13 cellular contexts compared by ENCODE assay signal in genomic region chr18:29840101-29840500, GRCh38.
DNase-seq lines count a peak whose midpoint lies in the region; ATAC-seq and TF ChIP-seq lines count a peak whose summit lies in the region.
"Had no signal": no experiment of that assay in that cellular context is flagged by ENCODE, and none has a peak within 500 bp of the region (broad histone marks: within the 10 kb centered on the region; RNA-seq: fewer than 3 reads in every experiment).

No MANE protein-coding gene starts in this region.

- TF ChIP-seq CTCF in HCT116 (IDR thresholded peaks at IDR 0.05 in 2 of 3, conservative IDR thresholded peaks at IDR 0.05 in 1 of 3; ENCODE audit: borderline replicate concordance in 1 of 3, insufficient read depth in 1 of 3, low read depth in 2 of 3, low read length in 2 of 3) (no peak), tibial nerve (IDR thresholded peaks at IDR 0.05) (no peak)

- no peaks in the 10 kb centered on the region for H3K79me2 ChIP-seq in ACC112 (ENCODE audit: control insufficient read depth, insufficient read depth, low read length, unreplicated experiment)
- no peaks in the 10 kb centered on the region for H3K79me2 ChIP-seq in HCT116 (ENCODE audit: insufficient read depth, low read length)

- H2AFZ ChIP-seq in ACC112 (ENCODE audit: low read length, unreplicated experiment) (no peak overlapping the region), HCT116 (ENCODE audit: low read depth, low read length, poor library complexity, severe bottlenecking) (no peak overlapping the region)

- CTCF ChIA-PET in HCT116 (lab: Charles Lee), result no interaction called here

- no peak overlapping the region; the same call in 1 of the 2 replicates for H3K4me2 ChIP-seq in HCT116 (ENCODE audit: low read length)

- H3K36me3 ChIP-seq in ACC112 (ENCODE audit: insufficient read depth, low read length), result no peaks in the 10 kb centered on the region
- H3K36me3 ChIP-seq in HCT116 (ENCODE audit: control insufficient read depth in 1 of 2, insufficient read depth in 2 of 2, low read length in 2 of 2), result no peaks in the 10 kb centered on the region
- H3K36me3 ChIP-seq in tibial nerve, result no peaks in the 10 kb centered on the region

- ATAC-seq in HCT116, result peak; percentile 67; the same call in 1 of the 2 replicates
- no peak for ATAC-seq in GM19351 (IDR thresholded peaks at IDR 0.05; ENCODE audit: unreplicated experiment)
- ATAC-seq in HG03097 (IDR thresholded peaks at IDR 0.05; ENCODE audit: low FRiP score, unreplicated experiment), result no peak
- ATAC-seq: mucosa of descending colon; stimulated activated effector memory CD8-positive, alpha-beta T cell treated with anti-CD3 and anti-CD28 coated beads, Interleukin-12 subunit alpha, Interleukin-12 subunit beta, amount 100 ng/mL, for 72 hours had no signal

- H3K27me3 ChIP-seq in ACC112 (ENCODE audit: insufficient read depth, low read length), result no peaks in the 10 kb centered on the region
- no peaks in the 10 kb centered on the region for H3K27me3 ChIP-seq in HCT116 (ENCODE audit: insufficient read depth, low read length)
- no peaks in the 10 kb centered on the region for H3K27me3 ChIP-seq in tibial nerve

- TF ChIP-seq POLR2A in HCT116 (IDR thresholded peaks at IDR 0.05; ENCODE audit: borderline replicate concordance, extremely low read depth, insufficient read depth, insufficient read length) (no peak), tibial nerve (IDR thresholded peaks at IDR 0.05) (no peak)

- H3K9me2 ChIP-seq in HCT116 (ENCODE audit: insufficient read depth), result no peaks in the 10 kb centered on the region

- no TSS peak for BruUV-seq in HCT116 (replicated peaks; lab: Mats Ljungman, UMichigan)

- intact Hi-C loops in HCT116 (cut with micrococcal nuclease), result no loop called here

- RAD21 ChIA-PET in HCT116 (lab: Charles Lee; ENCODE audit: low non-redundant PET in 1 of 2, low total read pairs in 2 of 2, uncharacterized antibody in 2 of 2, unreplicated experiment in 2 of 2), result no interaction called here

- POLR2A ChIA-PET in HCT116 (lab: Charles Lee), result no interaction called here

- DNase-seq in HCT116 (ENCODE audit: low read depth, low spot score), result peak; percentile 42
- DNase-seq in SW480 (ENCODE audit: low spot score), result peak; percentile 13
- peak; percentile 69 for DNase-seq in fibroblast of the conjunctiva (ENCODE audit: low read depth)
- DNase-seq in tibial nerve (ENCODE audit: low spot score in 2 of 2), result no peak
- DNase-seq in activated CD4-positive, alpha-beta T cell treated with anti-CD3 and anti-CD28 coated beads for 1 hour, result no peak
- DNase-seq: activated CD4-positive, CD25-positive, alpha-beta regulatory T cell; DND-41; mucosa of descending colon; NCI-H1436 had no signal

- H3K4me1 ChIP-seq in ACC112 (ENCODE audit: control insufficient read depth, insufficient read depth, low read length, unreplicated experiment) (peaks cover 29% of the 10 kb centered on the region), HCT116 (ENCODE audit: control insufficient read depth in 1 of 2, insufficient read depth in 2 of 2, low read length in 2 of 2) (peaks cover 0 to 8% of the 10 kb centered on the region in 2 experiments; a peak in 2 of 4 replicates), tibial nerve (no peaks in the 10 kb centered on the region)

- H4K20me1 ChIP-seq in HCT116 (ENCODE audit: insufficient read depth), result no peaks in the 10 kb centered on the region

- TF ChIP-seq RAD21 in HCT116 (IDR thresholded peaks at IDR 0.05; ENCODE audit: low read depth), result no peak

- H3K27ac ChIP-seq in ACC112 (ENCODE audit: low read depth, low read length) (peak overlapping the region; percentile 36; the same call in 1 of the 2 replicates), HCT116 (ENCODE audit: low read depth, low read length) (no peak overlapping the region), tibial nerve (no peak overlapping the region)

- no peaks in the 10 kb centered on the region; a peak in 1 of 4 replicates for H3K9me3 ChIP-seq in HCT116 (ENCODE audit: control insufficient read depth in 1 of 2, insufficient read depth in 1 of 2, low read depth in 1 of 2, low read length in 2 of 2)
- H3K9me3 ChIP-seq in tibial nerve, result no peaks in the 10 kb centered on the region
- H3K9me3 ChIP-seq: mucosa of descending colon had no signal

- no peak for TF ChIP-seq EP300 in tibial nerve (IDR thresholded peaks at IDR 0.05)

- no peak overlapping the region for H3K9ac ChIP-seq in HCT116 (ENCODE audit: low read length)

- H3K4me3 ChIP-seq in ACC112 (ENCODE audit: low read depth, low read length) (no peak overlapping the region; the same call in 1 of the 2 replicates), HCT116 (replicated peaks in 1 of 2; ENCODE audit: low read depth in 1 of 2, low read length in 2 of 2) (no peak overlapping the region), tibial nerve (no peak overlapping the region)
- H3K4me3 ChIP-seq: mucosa of descending colon had no signal

TF ChIP-seq in HCT116, 20 proteins besides CTCF, POLR2A, EP300 and RAD21:
- TF ChIP-seq SP1 (IDR thresholded peaks at IDR 0.05; ENCODE audit: low read depth), result 0 out of 2 replicates have a peak, but pooled peaks have one; percentile 25
- TF ChIP-seq, protein P1, sequence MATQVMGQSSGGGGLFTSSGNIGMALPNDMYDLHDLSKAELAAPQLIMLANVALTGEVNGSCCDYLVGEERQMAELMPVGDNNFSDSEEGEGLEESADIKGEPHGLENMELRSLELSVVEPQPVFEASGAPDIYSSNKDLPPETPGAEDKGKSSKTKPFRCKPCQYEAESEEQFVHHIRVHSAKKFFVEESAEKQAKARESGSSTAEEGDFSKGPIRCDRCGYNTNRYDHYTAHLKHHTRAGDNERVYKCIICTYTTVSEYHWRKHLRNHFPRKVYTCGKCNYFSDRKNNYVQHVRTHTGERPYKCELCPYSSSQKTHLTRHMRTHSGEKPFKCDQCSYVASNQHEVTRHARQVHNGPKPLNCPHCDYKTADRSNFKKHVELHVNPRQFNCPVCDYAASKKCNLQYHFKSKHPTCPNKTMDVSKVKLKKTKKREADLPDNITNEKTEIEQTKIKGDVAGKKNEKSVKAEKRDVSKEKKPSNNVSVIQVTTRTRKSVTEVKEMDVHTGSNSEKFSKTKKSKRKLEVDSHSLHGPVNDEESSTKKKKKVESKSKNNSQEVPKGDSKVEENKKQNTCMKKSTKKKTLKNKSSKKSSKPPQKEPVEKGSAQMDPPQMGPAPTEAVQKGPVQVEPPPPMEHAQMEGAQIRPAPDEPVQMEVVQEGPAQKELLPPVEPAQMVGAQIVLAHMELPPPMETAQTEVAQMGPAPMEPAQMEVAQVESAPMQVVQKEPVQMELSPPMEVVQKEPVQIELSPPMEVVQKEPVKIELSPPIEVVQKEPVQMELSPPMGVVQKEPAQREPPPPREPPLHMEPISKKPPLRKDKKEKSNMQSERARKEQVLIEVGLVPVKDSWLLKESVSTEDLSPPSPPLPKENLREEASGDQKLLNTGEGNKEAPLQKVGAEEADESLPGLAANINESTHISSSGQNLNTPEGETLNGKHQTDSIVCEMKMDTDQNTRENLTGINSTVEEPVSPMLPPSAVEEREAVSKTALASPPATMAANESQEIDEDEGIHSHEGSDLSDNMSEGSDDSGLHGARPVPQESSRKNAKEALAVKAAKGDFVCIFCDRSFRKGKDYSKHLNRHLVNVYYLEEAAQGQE (IDR thresholded peaks at IDR 0.05; ENCODE audit: low read depth), result no peak
- TF ChIP-seq SIN3A (IDR thresholded peaks at IDR 0.05; ENCODE audit: low read depth), result no peak
- TF ChIP-seq JUND (IDR thresholded peaks at IDR 0.05), result peak; percentile 71
- no peak for TF ChIP-seq TCF7L2 (IDR thresholded peaks at IDR 0.05; ENCODE audit: borderline replicate concordance, extremely low read depth, insufficient read depth, insufficient read length)
- TF ChIP-seq CEBPB (IDR thresholded peaks at IDR 0.05; ENCODE audit: low read depth), result peak; percentile 57
- 0 out of 2 replicates have a peak, but pooled peaks have one; percentile 22 for TF ChIP-seq ATF3 (IDR thresholded peaks at IDR 0.05)
- TF ChIP-seq YY1 (IDR thresholded peaks at IDR 0.05; ENCODE audit: extremely low read depth, insufficient replicate concordance, low read depth, low read length), result no peak
- peak; percentile 45; the same call in 1 of the 2 replicates for TF ChIP-seq CBX3 (IDR thresholded peaks at IDR 0.05; ENCODE audit: low read depth)
- TF ChIP-seq EZH2 (IDR thresholded peaks at IDR 0.05), result no peak
- TF ChIP-seq EZH2phosphoT487 (IDR thresholded peaks at IDR 0.05; ENCODE audit: borderline replicate concordance), result no peak
- TF ChIP-seq ZFX (IDR thresholded peaks at IDR 0.05), result no peak
- TF ChIP-seq POLR2AphosphoS5 (IDR thresholded peaks at IDR 0.05; ENCODE audit: low read depth, low read length), result no peak
- TF ChIP-seq ELF1 (IDR thresholded peaks at IDR 0.05; ENCODE audit: borderline replicate concordance, low read depth), result no peak
- TF ChIP-seq FOSL1 (IDR thresholded peaks at IDR 0.05; ENCODE audit: low read depth), result peak; percentile 59
- peak; percentile 41; the same call in 1 of the 2 replicates for TF ChIP-seq MAX (IDR thresholded peaks at IDR 0.05)
- TF ChIP-seq ZNF274 (IDR thresholded peaks at IDR 0.05; ENCODE audit: low read depth, low read length), result no peak
- no peak for TF ChIP-seq ZBTB33 (IDR thresholded peaks at IDR 0.05; ENCODE audit: extremely low read depth, insufficient replicate concordance, low read length)
TF ChIP-seq in HCT116: peak in this region for 7.

Comparison
In these comparisons a context has a peak if more than half of its experiments do, and no peak if none do; other contexts are left out.
1. DNase-seq: peak in HCT116 (single experiment), SW480 (single experiment) and fibroblast of the conjunctiva (single experiment); none in tibial nerve (0 of 2) and activated CD4-positive, alpha-beta T cell treated with anti-CD3 and anti-CD28 coated beads for 1 hour (single experiment).